8 cellular contexts compared by ENCODE assay signal in the genomic region with DNA sequence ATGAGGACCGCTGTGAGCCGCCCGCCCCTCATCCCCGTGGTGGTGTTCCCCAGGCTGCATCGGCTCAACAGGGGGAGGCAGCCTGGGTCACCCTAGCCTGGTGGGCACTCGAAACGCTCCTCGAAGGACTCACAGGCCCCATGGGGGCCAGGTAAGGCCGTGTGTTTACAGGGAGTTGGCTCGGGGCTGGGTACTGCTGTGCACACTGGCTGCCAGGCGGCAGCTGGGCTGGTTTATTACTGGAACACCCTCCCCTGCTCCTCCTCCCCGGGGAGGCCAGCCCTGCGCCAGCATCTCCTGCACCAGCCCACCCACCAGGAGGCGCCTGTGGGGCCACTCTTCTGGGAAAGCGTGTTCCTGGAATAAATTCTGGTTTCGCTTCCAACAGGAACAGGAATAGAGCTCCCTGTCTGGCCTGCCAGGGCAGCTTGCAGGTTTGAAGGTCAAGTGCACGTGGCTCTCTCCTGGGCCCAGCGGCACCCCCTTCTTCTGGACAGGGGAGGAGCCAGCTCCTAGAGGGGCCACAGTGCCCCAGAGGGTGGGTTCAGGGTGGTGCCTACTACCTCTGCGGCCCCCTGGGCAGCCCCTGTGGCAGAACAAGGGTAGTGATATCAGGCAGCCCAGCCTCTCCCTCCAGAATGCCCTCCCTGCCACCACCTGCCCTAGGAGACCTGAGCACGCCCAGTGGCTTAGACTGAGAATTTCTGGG. TPM values are rescaled to one million over a fixed set of nuclear protein-coding genes. Genes with fewer than 3 reads are reported as not detected.
A peak's percentile ranks its signal among the peaks of the same experiment; 100 is the strongest.
DNase-seq lines count a peak whose midpoint lies in the region; ATAC-seq, FAIRE-seq and TF ChIP-seq lines count a peak whose summit lies in the region.

No MANE protein-coding gene starts in this region.

- no peaks in the 10 kb centered on the region for H3K36me3 ChIP-seq in H1 (ENCODE audit: control insufficient read depth in 2 of 4, insufficient read depth in 4 of 4, low read length in 3 of 4)

- peak; percentile 45 to 50 (median 48) for TF ChIP-seq CTCF in H1 (IDR thresholded peaks at IDR 0.05; ENCODE audit: control extremely low read depth in 1 of 3, insufficient read depth in 1 of 3, low read depth in 1 of 3, low read length in 3 of 3)

- no peaks in the 10 kb centered on the region for H3K9me3 ChIP-seq in H1 (ENCODE audit: insufficient read depth in 2 of 2, low read depth in 1 of 2, low read length in 1 of 2)

- no peak overlapping the region for H3K9ac ChIP-seq in H1 (replicated peaks in 1 of 4; ENCODE audit: extremely low read depth in 1 of 4, low read depth in 3 of 4, low read length in 3 of 4)

- no peak overlapping the region for H4K5ac ChIP-seq in H1 (ENCODE audit: insufficient read length, low read depth, low read length)

- no peak overlapping the region for H2BK15ac ChIP-seq in H1 (ENCODE audit: low read length)

- WGBS in H1 (ENCODE audit: extremely low coverage in 1 of 2, insufficient coverage in 1 of 2, insufficient read length in 1 of 2, insufficient replicate concordance in 2 of 2, low coverage in 1 of 2, low lambda C conversion rate in 2 of 2, missing lambda C conversion rate in 1 of 2), 2 experiments: 86% methylated on average over 19 of the region's 20 CpGs; no CpG with 5 or more reads in 1 of the 2 experiments

- H4K20me1 ChIP-seq in H1 (replicated peaks in 1 of 2; ENCODE audit: control insufficient read depth in 1 of 2, insufficient read depth in 2 of 2, low read length in 2 of 2): peaks cover 4 to 10% of the 10 kb centered on the region in 2 experiments

- TF ChIP-seq RAD21 in H1 (IDR thresholded peaks at IDR 0.05 in 1 of 2, conservative IDR thresholded peaks at IDR 0.05 in 1 of 2; ENCODE audit: low read depth in 2 of 2, low read length in 2 of 2): peak in 1 of 2 experiments; percentile 42; a peak in 2 of 4 replicates

- no peak overlapping the region for H3K56ac ChIP-seq in H1 (replicated peaks; ENCODE audit: insufficient read length, low read depth, low read length)

- H3K18ac ChIP-seq in H1 (ENCODE audit: extremely low read depth, low read length): no peak overlapping the region

- no peaks in the 10 kb centered on the region for H3K27me3 ChIP-seq in H1 (replicated peaks in 1 of 4; ENCODE audit: control insufficient read depth in 3 of 4, extremely low read depth in 1 of 4, insufficient read depth in 3 of 4, low read length in 3 of 4)

- H3K14ac ChIP-seq in H1 (ENCODE audit: insufficient read length): no peak overlapping the region

- TF ChIP-seq POLR2A in H1 (IDR thresholded peaks at IDR 0.05; ENCODE audit: control extremely low read depth in 1 of 2, low read depth in 2 of 2, low read length in 2 of 2): no peak

- H3K79me2 ChIP-seq in H1 (ENCODE audit: control insufficient read depth in 1 of 2, insufficient read depth in 2 of 2, low read length in 2 of 2): peaks cover 0 to 3% of the 10 kb centered on the region in 2 experiments; a peak in 1 of 4 replicates

- FAIRE-seq in HTR-8/SVneo (lab: Jason Lieb, UNC): no peak
- no peak for FAIRE-seq in H1 (lab: Jason Lieb, UNC)

- CTCF ChIA-PET in H1 (lab: Charles Lee; ENCODE audit: partially characterized antibody): interaction anchor here (0.6 to 2.5 kb wide), 15 partner anchors 9 to 557 kb away, joined by 3 to 19 read pairs (median 5); partner anchors contain the start of gene PPP1R27

- no peak overlapping the region for H4K8ac ChIP-seq in H1 (ENCODE audit: extremely low read depth, insufficient read depth, low read length)

- no peak overlapping the region for H4K91ac ChIP-seq in H1 (replicated peaks; ENCODE audit: insufficient read length, low read length)

- no peak overlapping the region for H2BK5ac ChIP-seq in H1 (ENCODE audit: low read depth, low read length)

- no peak overlapping the region for H2AK5ac ChIP-seq in H1 (ENCODE audit: low read depth, low read length)

- no peak overlapping the region for H3K4me3 ChIP-seq in H1 (ENCODE audit: extremely low read depth in 1 of 4, insufficient read depth in 2 of 4, low read depth in 3 of 4, low read length in 4 of 4)

- no peak overlapping the region for H2BK12ac ChIP-seq in H1 (ENCODE audit: low read depth, low read length)

- no peak overlapping the region for H3K23ac ChIP-seq in H1 (ENCODE audit: insufficient read length)

- H2BK20ac ChIP-seq in H1 (ENCODE audit: low read length): no peak overlapping the region

- H3K23me2 ChIP-seq in H1 (ENCODE audit: low read depth, low read length): no peaks in the 10 kb centered on the region

- no peak overlapping the region for H2BK120ac ChIP-seq in H1 (replicated peaks; ENCODE audit: low read depth, low read length)

- ATAC-seq in HG03025 (IDR thresholded peaks at IDR 0.05; ENCODE audit: low FRiP score, unreplicated experiment) (no peak), GM19467 (IDR thresholded peaks at IDR 0.05; ENCODE audit: unreplicated experiment) (no peak), GM21515 (IDR thresholded peaks at IDR 0.05; ENCODE audit: unreplicated experiment) (no peak)

- H3K79me1 ChIP-seq in H1 (ENCODE audit: low read depth, low read length): peaks cover 2% of the 10 kb centered on the region; the same call in 1 of the 2 replicates

- POLR2A ChIA-PET in H1 (lab: Charles Lee; ENCODE audit: partially characterized antibody): interaction anchor here (0.7 to 1.9 kb wide), 10 partner anchors 12 to 99 kb away, joined by 3 to 11 read pairs (median 4); partner anchors contain the start of genes ARHGDIA and MCRIP1

- TF ChIP-seq EP300 in H1 (IDR thresholded peaks at IDR 0.05; ENCODE audit: borderline replicate concordance in 1 of 2, low read depth in 2 of 2, low read length in 2 of 2): no peak

- peak; percentile 70 for DNase-seq in CMK (ENCODE audit: low read depth)
- DNase-seq in HTR-8/SVneo (ENCODE audit: insufficient read length, low spot score): peak; percentile 41
- DNase-seq in RPMI8226: peak; percentile 53
- DNase-seq in H1 (ENCODE audit: low read depth in 1 of 2, low spot score in 2 of 2): peak in 1 of 2 experiments; percentile 80
- peak; percentile 35 for DNase-seq in middle frontal gyrus (ENCODE audit: extremely low spot score, low spot score)

- no peak overlapping the region for H3K27ac ChIP-seq in H1 (ENCODE audit: low read depth, low read length)

- no peak overlapping the region for H3K4me2 ChIP-seq in H1 (ENCODE audit: insufficient read depth in 1 of 2, low read depth in 2 of 2, low read length in 2 of 2)

- H3K4me1 ChIP-seq in H1 (replicated peaks in 1 of 4; ENCODE audit: control insufficient read depth in 3 of 4, insufficient read depth in 4 of 4, low read length in 3 of 4): peaks cover 0 to 16% (median 9%) of the 10 kb centered on the region in 4 experiments; a peak in 6 of 7 replicates

- no peak overlapping the region for H2AFZ ChIP-seq in H1 (ENCODE audit: low read length)

- H3K4ac ChIP-seq in H1 (replicated peaks; ENCODE audit: insufficient read length, low read depth, low read length): no peak overlapping the region

RNA-seq across cellular contexts. Expression of gene MCRIP1, which starts 11.3 kb away (rescaled TPM):
- 103 and 115 TPM in 2 replicates for total RNA-seq in H1 (2021; fragmentation: NEBNext Ultra II Directional; extraction: Animal tissue kit (Norgen Biotek cat#: 25700))
- polyA plus RNA-seq in H1 (2011; rRNA removed): 151 and 250 TPM in 2 replicates
- 137 TPM for polyA plus RNA-seq in H1 (2011; cell fraction: cytosol; rRNA removed)
- polyA plus RNA-seq in H1 (2011; cell fraction: nucleus; rRNA removed): 155 TPM
- polyA plus RNA-seq in H1 (2012, experiment 1 of 2): 57.5 to 88.6 TPM (median 84.7 TPM) in 4 replicates
- polyA plus RNA-seq in H1 (2012, experiment 2 of 2): 119 TPM
- 91.7 TPM for polyA plus RNA-seq in H1 (2013, experiment 1 of 2)
- 90.0 TPM for polyA plus RNA-seq in H1 (2013, experiment 2 of 2)
- polyA minus RNA-seq in H1 (2011; rRNA and poly(A)+ RNA removed): 11.4 and 21.6 TPM in 2 replicates
- polyA minus RNA-seq in H1 (2011; cell fraction: cytosol; rRNA and poly(A)+ RNA removed): 42.3 TPM
- 29.7 TPM for polyA minus RNA-seq in H1 (2011; cell fraction: nucleus; rRNA and poly(A)+ RNA removed)

RNA-seq across cellular contexts. Expression of gene PPP1R27, which starts 13.1 kb away (rescaled TPM):
- not detected in 2 replicates for total RNA-seq in H1 (2021; fragmentation: NEBNext Ultra II Directional; extraction: Animal tissue kit (Norgen Biotek cat#: 25700))
- 0.27 and 0.30 TPM in 2 replicates for polyA plus RNA-seq in H1 (2011; rRNA removed)
- polyA plus RNA-seq in H1 (2011; cell fraction: cytosol; rRNA removed): not detected
- 0.43 TPM for polyA plus RNA-seq in H1 (2011; cell fraction: nucleus; rRNA removed)
- 0.17 to 0.51 TPM (median 0.20 TPM) in 3 of 4 replicates, not detected in the other for polyA plus RNA-seq in H1 (2012, experiment 1 of 2)
- not detected for polyA plus RNA-seq in H1 (2012, experiment 2 of 2)
- polyA plus RNA-seq in H1 (2013, experiment 1 of 2): 0.34 TPM
- polyA plus RNA-seq in H1 (2013, experiment 2 of 2): 0.46 TPM
- not detected in 2 replicates for polyA minus RNA-seq in H1 (2011; rRNA and poly(A)+ RNA removed)
- polyA minus RNA-seq in H1 (2011; cell fraction: cytosol; rRNA and poly(A)+ RNA removed): not detected
- polyA minus RNA-seq in H1 (2011; cell fraction: nucleus; rRNA and poly(A)+ RNA removed): not detected

RNA-seq across cellular contexts. Expression of gene GCGR, which starts 17.8 kb away (rescaled TPM):
- 0.56 and 0.61 TPM in 2 replicates for total RNA-seq in H1 (2021; fragmentation: NEBNext Ultra II Directional; extraction: Animal tissue kit (Norgen Biotek cat#: 25700))
- 0.44 and 0.60 TPM in 2 replicates for polyA plus RNA-seq in H1 (2011; rRNA removed)
- 0.43 TPM for polyA plus RNA-seq in H1 (2011; cell fraction: cytosol; rRNA removed)
- 2.9 TPM for polyA plus RNA-seq in H1 (2011; cell fraction: nucleus; rRNA removed)
- 0.31 to 1.1 TPM (median 0.58 TPM) in 4 replicates for polyA plus RNA-seq in H1 (2012, experiment 1 of 2)
- polyA plus RNA-seq in H1 (2012, experiment 2 of 2): 0.24 TPM
- 0.43 TPM for polyA plus RNA-seq in H1 (2013, experiment 1 of 2)
- 0.31 TPM for polyA plus RNA-seq in H1 (2013, experiment 2 of 2)
- polyA minus RNA-seq in H1 (2011; rRNA and poly(A)+ RNA removed): 0.38 TPM in 1 of 2 replicates, not detected in the other
- polyA minus RNA-seq in H1 (2011; cell fraction: cytosol; rRNA and poly(A)+ RNA removed): not detected
- 0.40 TPM for polyA minus RNA-seq in H1 (2011; cell fraction: nucleus; rRNA and poly(A)+ RNA removed)

RNA-seq across cellular contexts. Expression of gene P4HB, which starts 38.6 kb away (rescaled TPM):
- total RNA-seq in H1 (2021; fragmentation: NEBNext Ultra II Directional; extraction: Animal tissue kit (Norgen Biotek cat#: 25700)): 374 and 379 TPM in 2 replicates
- 41.4 and 66.6 TPM in 2 replicates for polyA plus RNA-seq in H1 (2011; rRNA removed)
- 49.7 TPM for polyA plus RNA-seq in H1 (2011; cell fraction: cytosol; rRNA removed)
- polyA plus RNA-seq in H1 (2011; cell fraction: nucleus; rRNA removed): 116 TPM
- polyA plus RNA-seq in H1 (2012, experiment 1 of 2): 306 to 512 TPM (median 430 TPM) in 4 replicates
- 477 TPM for polyA plus RNA-seq in H1 (2012, experiment 2 of 2)
- polyA plus RNA-seq in H1 (2013, experiment 1 of 2): 846 TPM
- polyA plus RNA-seq in H1 (2013, experiment 2 of 2): 918 TPM
- 63.4 and 66.2 TPM in 2 replicates for polyA minus RNA-seq in H1 (2011; rRNA and poly(A)+ RNA removed)
- polyA minus RNA-seq in H1 (2011; cell fraction: cytosol; rRNA and poly(A)+ RNA removed): 124 TPM
- polyA minus RNA-seq in H1 (2011; cell fraction: nucleus; rRNA and poly(A)+ RNA removed): 107 TPM

RNA-seq across cellular contexts. Expression of gene ARHGDIA, which starts 49.4 kb away (rescaled TPM):
- total RNA-seq in H1 (2021; fragmentation: NEBNext Ultra II Directional; extraction: Animal tissue kit (Norgen Biotek cat#: 25700)): 217 and 246 TPM in 2 replicates
- polyA plus RNA-seq in H1 (2011; rRNA removed): 62.4 and 155 TPM in 2 replicates
- polyA plus RNA-seq in H1 (2011; cell fraction: cytosol; rRNA removed): 39.2 TPM
- 107 TPM for polyA plus RNA-seq in H1 (2011; cell fraction: nucleus; rRNA removed)
- polyA plus RNA-seq in H1 (2012, experiment 1 of 2): 161 to 279 TPM (median 213 TPM) in 4 replicates
- 154 TPM for polyA plus RNA-seq in H1 (2012, experiment 2 of 2)
- 184 TPM for polyA plus RNA-seq in H1 (2013, experiment 1 of 2)
- 192 TPM for polyA plus RNA-seq in H1 (2013, experiment 2 of 2)
- 14.2 and 21.5 TPM in 2 replicates for polyA minus RNA-seq in H1 (2011; rRNA and poly(A)+ RNA removed)
- polyA minus RNA-seq in H1 (2011; cell fraction: cytosol; rRNA and poly(A)+ RNA removed): 58.5 TPM
- 44.3 TPM for polyA minus RNA-seq in H1 (2011; cell fraction: nucleus; rRNA and poly(A)+ RNA removed)
